Comparison of ENCODE assay signal across 8 cellular contexts in the genomic region with DNA sequence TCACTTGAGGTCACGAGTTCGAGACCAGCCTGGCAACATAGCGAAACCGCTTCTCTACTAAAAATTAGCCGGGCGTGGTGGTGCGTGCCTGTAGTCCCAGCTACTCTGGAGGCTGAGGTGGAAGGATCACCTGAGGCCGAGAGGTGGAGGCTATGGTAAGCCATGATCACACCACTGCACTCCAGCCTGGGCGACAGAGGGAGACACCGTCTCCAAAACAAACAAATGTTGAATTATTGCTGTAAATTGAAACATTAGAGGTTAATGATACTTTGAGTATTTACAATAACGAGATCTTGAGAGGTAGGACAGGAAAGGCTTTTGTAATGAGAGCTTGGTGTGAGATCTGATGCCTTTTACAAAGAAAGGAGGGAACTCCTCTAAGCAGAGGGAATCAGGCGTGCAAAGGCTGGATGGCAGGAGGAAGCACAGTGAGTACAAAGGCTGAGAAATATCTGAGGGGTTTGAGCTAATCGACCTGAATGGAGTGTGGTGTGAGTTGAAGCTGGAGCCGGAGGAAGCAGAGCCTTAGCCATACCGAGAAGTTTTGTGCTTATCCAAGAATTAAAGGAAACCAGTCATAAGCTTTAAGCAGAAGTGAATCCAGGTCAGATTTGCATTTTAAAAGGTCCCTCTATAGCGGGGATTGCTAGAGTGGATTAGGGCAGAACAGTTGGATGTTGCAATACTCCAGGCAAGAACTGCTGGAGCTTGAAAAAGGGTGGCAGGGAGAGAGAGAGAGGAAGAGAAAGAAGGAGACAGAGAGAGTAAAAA. TPM values are rescaled to one million over a fixed set of nuclear protein-coding genes. Genes with fewer than 3 reads are reported as not detected.
DNase-seq lines count a peak whose midpoint lies in the region; ATAC-seq and TF ChIP-seq lines count a peak whose summit lies in the region.

No MANE protein-coding gene starts in this region.

- CTCF ChIA-PET in WTC11 (lab: Charles Lee) = interaction anchor here (0.5 to 2.8 kb wide), 11 partner anchors 12 to 163 kb away, joined by 3 to 31 read pairs (median 5); a partner anchor contains a TSS

- peak overlapping the region; percentile 94 for H3K27ac Mint-ChIP-seq in WTC11

- no peaks in the 10 kb centered on the region for H3K9me3 Mint-ChIP-seq in WTC11

- TF ChIP-seq CTCF in WTC11 (IDR thresholded peaks at IDR 0.05) = no peak
- peak; percentile 28 for TF ChIP-seq CTCF in foreskin keratinocyte (conservative IDR thresholded peaks at IDR 0.05)

- peaks cover 18% of the 10 kb centered on the region; the same call in 1 of the 2 replicates for H3K36me3 ChIP-seq in ES-I3 (ENCODE audit: insufficient read depth, low read length)

- no peaks in the 10 kb centered on the region for H3K27me3 Mint-ChIP-seq in WTC11 (ENCODE audit: low read depth)

- H3K4me1 ChIP-seq in ES-I3 (ENCODE audit: insufficient read depth, low read length) (peaks cover 5% of the 10 kb centered on the region; the same call in 1 of the 2 replicates), foreskin keratinocyte (peaks cover 5% of the 10 kb centered on the region)

- peak; percentile 69 for DNase-seq in NCI-H1092 (lab: John Stamatoyannopoulos, UW)
- no peak for DNase-seq in WTC11 (ENCODE audit: low spot score)
- DNase-seq in foreskin keratinocyte = peak; percentile 7 to 28
- peak; percentile 55 for DNase-seq in pons (ENCODE audit: low spot score)
- DNase-seq in islet precursor cell = no peak
- no peak for DNase-seq in SW480 (ENCODE audit: low spot score)

- H3K9ac ChIP-seq in ES-I3 (ENCODE audit: low read depth, low read length) = peak overlapping the region; percentile 100

- POLR2A ChIA-PET in WTC11 (lab: Charles Lee) = interaction anchor here (1.2 to 2.4 kb wide), 4 partner anchors 13 to 82 kb away, joined by 3 to 24 read pairs (median 4); a partner anchor contains a TSS

- H3K4me3 Mint-ChIP-seq in WTC11 = peak overlapping the region; percentile 99

- ATAC-seq in WTC11 = peak; percentile 24
- peak; percentile 11 for ATAC-seq in foreskin keratinocyte
- no peak for ATAC-seq in HG03095 (IDR thresholded peaks at IDR 0.05; ENCODE audit: unreplicated experiment)

- peak overlapping the region; percentile 46 for H3K27ac ChIP-seq in foreskin keratinocyte

- H3K9me3 ChIP-seq in ES-I3 (ENCODE audit: control insufficient read depth, insufficient read depth, low read length) = no peaks in the 10 kb centered on the region

- H3K27me3 ChIP-seq in foreskin keratinocyte = no peaks in the 10 kb centered on the region

- peaks cover 21% of the 10 kb centered on the region for H3K36me3 Mint-ChIP-seq in WTC11

- H3K4me1 Mint-ChIP-seq in WTC11 = peaks cover 25% of the 10 kb centered on the region

TF ChIP-seq in WTC11, 78 proteins besides CTCF, POLR2A, EP300 and RAD21:
- TF ChIP-seq, protein P1, sequence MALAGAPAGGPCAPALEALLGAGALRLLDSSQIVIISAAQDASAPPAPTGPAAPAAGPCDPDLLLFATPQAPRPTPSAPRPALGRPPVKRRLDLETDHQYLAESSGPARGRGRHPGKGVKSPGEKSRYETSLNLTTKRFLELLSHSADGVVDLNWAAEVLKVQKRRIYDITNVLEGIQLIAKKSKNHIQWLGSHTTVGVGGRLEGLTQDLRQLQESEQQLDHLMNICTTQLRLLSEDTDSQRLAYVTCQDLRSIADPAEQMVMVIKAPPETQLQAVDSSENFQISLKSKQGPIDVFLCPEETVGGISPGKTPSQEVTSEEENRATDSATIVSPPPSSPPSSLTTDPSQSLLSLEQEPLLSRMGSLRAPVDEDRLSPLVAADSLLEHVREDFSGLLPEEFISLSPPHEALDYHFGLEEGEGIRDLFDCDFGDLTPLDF (CRISPR knock-in tag; IDR thresholded peaks at IDR 0.05) = no peak
- TF ChIP-seq GRHL2 (CRISPR knock-in tag; IDR thresholded peaks at IDR 0.05; ENCODE audit: insufficient replicate concordance, severe bottlenecking) (no peak), ZNF121 (CRISPR knock-in tag; IDR thresholded peaks at IDR 0.05) (0 out of 2 replicates have a peak, but pooled peaks have one; percentile 41), OVOL2 (CRISPR knock-in tag; IDR thresholded peaks at IDR 0.05; ENCODE audit: borderline replicate concordance) (no peak), CREM (CRISPR knock-in tag; IDR thresholded peaks at IDR 0.05) (no peak)
- TF ChIP-seq, protein P2, sequence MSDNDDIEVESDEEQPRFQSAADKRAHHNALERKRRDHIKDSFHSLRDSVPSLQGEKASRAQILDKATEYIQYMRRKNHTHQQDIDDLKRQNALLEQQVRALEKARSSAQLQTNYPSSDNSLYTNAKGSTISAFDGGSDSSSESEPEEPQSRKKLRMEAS (CRISPR knock-in tag; IDR thresholded peaks at IDR 0.05) = peak; percentile 18; the same call in 1 of the 2 replicates
- TF ChIP-seq, protein P3, sequence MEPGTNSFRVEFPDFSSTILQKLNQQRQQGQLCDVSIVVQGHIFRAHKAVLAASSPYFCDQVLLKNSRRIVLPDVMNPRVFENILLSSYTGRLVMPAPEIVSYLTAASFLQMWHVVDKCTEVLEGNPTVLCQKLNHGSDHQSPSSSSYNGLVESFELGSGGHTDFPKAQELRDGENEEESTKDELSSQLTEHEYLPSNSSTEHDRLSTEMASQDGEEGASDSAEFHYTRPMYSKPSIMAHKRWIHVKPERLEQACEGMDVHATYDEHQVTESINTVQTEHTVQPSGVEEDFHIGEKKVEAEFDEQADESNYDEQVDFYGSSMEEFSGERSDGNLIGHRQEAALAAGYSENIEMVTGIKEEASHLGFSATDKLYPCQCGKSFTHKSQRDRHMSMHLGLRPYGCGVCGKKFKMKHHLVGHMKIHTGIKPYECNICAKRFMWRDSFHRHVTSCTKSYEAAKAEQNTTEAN (CRISPR knock-in tag; IDR thresholded peaks at IDR 0.05) = no peak
TF ChIP-seq in WTC11: peak in this region for 2.

RNA-seq across cellular contexts. Expression of a gene that starts 1.1 kb away (rescaled TPM):
- total RNA-seq in WTC11 (2021) = 48.0 to 50.3 TPM (median 49.5 TPM) in 3 replicates
- 33.1 and 33.4 TPM in 2 replicates for total RNA-seq in foreskin keratinocyte
- polyA plus RNA-seq in foreskin keratinocyte = 31.6 and 34.0 TPM in 2 replicates

RNA-seq across cellular contexts. Expression of a gene that starts 1.2 kb away (rescaled TPM):
- total RNA-seq in WTC11 (2021) (99.6 to 118 TPM (median 100 TPM) in 3 replicates), foreskin keratinocyte (70.0 and 91.0 TPM in 2 replicates)
- 52.8 and 73.4 TPM in 2 replicates for polyA plus RNA-seq in foreskin keratinocyte

RNA-seq across cellular contexts. Expression of a gene that starts 12.5 kb away (rescaled TPM):
- total RNA-seq in WTC11 (2021) (17.4 to 18.8 TPM (median 18.0 TPM) in 3 replicates), foreskin keratinocyte (21.8 and 21.9 TPM in 2 replicates)
- polyA plus RNA-seq in foreskin keratinocyte = 13.3 and 14.2 TPM in 2 replicates

RNA-seq across cellular contexts. Expression of a gene that starts 21.3 kb away (rescaled TPM):
- total RNA-seq in WTC11 (2021) (not detected in 3 replicates), foreskin keratinocyte (not detected in 2 replicates)
- polyA plus RNA-seq in foreskin keratinocyte = not detected in 2 replicates

RNA-seq across cellular contexts. Expression of a gene that starts 43.3 kb away (rescaled TPM):
- 0.09 TPM in 1 of 3 replicates, not detected in the others for total RNA-seq in WTC11 (2021)
- total RNA-seq in foreskin keratinocyte = not detected in 2 replicates
- not detected in 2 replicates for polyA plus RNA-seq in foreskin keratinocyte

Comparison
In these comparisons a context has a peak if more than half of its experiments do, and no peak if none do; other contexts are left out.
1. DNase-seq: peak in NCI-H1092 (single experiment), foreskin keratinocyte (2 of 2) and pons (single experiment); none in WTC11 (single experiment), islet precursor cell (single experiment) and SW480 (single experiment).